ENCODE assay signal across 10 cellular contexts in genomic region chr6:108175592-108176279, GRCh38. TPM values are rescaled to one million over a fixed set of nuclear protein-coding genes. Genes with fewer than 3 reads are reported as not detected.
DNase-seq lines count a peak whose midpoint lies in the region; ATAC-seq and TF ChIP-seq lines count a peak whose summit lies in the region.
"Had no signal": no experiment of that assay in that cellular context is flagged by ENCODE, and none has a peak within 500 bp of the region (broad histone marks: within the 10 kb centered on the region; RNA-seq: fewer than 3 reads in every experiment).

No MANE protein-coding gene starts in this region.

- TF ChIP-seq EP300 in upper lobe of left lung (IDR thresholded peaks at IDR 0.05) = no peak

- no peaks in the 10 kb centered on the region for H3K36me3 ChIP-seq in cardiac muscle cell
- H3K36me3 ChIP-seq in liver (ENCODE audit: control insufficient read depth in 4 of 4, insufficient read depth in 3 of 4, low read depth in 1 of 4, low read length in 3 of 4) = no peaks in the 10 kb centered on the region
- H3K36me3 ChIP-seq in upper lobe of left lung = no peaks in the 10 kb centered on the region

- TF ChIP-seq CTCF in cardiac muscle cell (IDR thresholded peaks at IDR 0.05; ENCODE audit: low read depth, low read length) (no peak), liver (IDR thresholded peaks at IDR 0.05; ENCODE audit: low read depth, low read length, missing input control) (peak; percentile 25), upper lobe of left lung (IDR thresholded peaks at IDR 0.05) (peak in 5 of 6 experiments; percentile 14 to 46 (median 27))

- no peak overlapping the region for H3K27ac ChIP-seq in cardiac muscle cell
- H3K27ac ChIP-seq in liver (ENCODE audit: low read depth in 1 of 2, low read length in 2 of 2) = no peak overlapping the region
- no peak overlapping the region for H3K27ac ChIP-seq in upper lobe of left lung

- H3K4me1 ChIP-seq in cardiac muscle cell (ENCODE audit: low read depth) (no peaks in the 10 kb centered on the region), liver (ENCODE audit: control insufficient read depth in 4 of 4, insufficient read depth in 4 of 4, low read length in 3 of 4) (peaks cover 5 to 17% (median 13%) of the 10 kb centered on the region in 4 donors), upper lobe of left lung (peaks cover 11 to 24% (median 18%) of the 10 kb centered on the region in 4 donors)

- DNase-seq in cardiac muscle cell (ENCODE audit: low read depth in 1 of 2, low spot score in 1 of 2) (no peak), Right ventricle myocardium inferior (ENCODE audit: missing footprints) (no peak), upper lobe of left lung (peak; percentile 49 to 83), NCI-H2171 treated with DMSO at 0.1 percent for 48 hours (lab: John Stamatoyannopoulos, UW) (no peak)
- DNase-seq in activated naive CD4-positive, alpha-beta T cell treated with anti-CD3 and anti-CD28 coated beads, Interleukin-2, amount 50 U/mL, for 72 hours (ENCODE audit: low spot score in 2 of 2) = peak in 1 of 2 donors; percentile 16

- intact Hi-C loops in Right ventricle myocardium inferior (cut with DNase I) = no loop called here

- 4% methylated on average over 38 of the region's 38 CpGs for WGBS in liver
- 2 to 4% methylated on average over 14 to 36 of the region's 38 CpGs for WGBS in upper lobe of left lung, 2 donors

- TF ChIP-seq POLR2A in upper lobe of left lung (IDR thresholded peaks at IDR 0.05) = no peak

- H3K9me3 ChIP-seq in cardiac muscle cell (ENCODE audit: low read depth) (no peaks in the 10 kb centered on the region), liver (ENCODE audit: control insufficient read depth in 4 of 4, low read length in 3 of 4) (peaks cover 0 to 4% (median 0%) of the 10 kb centered on the region in 4 donors), upper lobe of left lung (no peaks in the 10 kb centered on the region)

- TF ChIP-seq RAD21 in liver (IDR thresholded peaks at IDR 0.05) = peak; percentile 52 to 56

- H3K36me3 Mint-ChIP-seq in activated naive CD4-positive, alpha-beta T cell treated with anti-CD3 and anti-CD28 coated beads, Interleukin-2, amount 50 U/mL, for 72 hours = peaks cover 6 to 17% of the 10 kb centered on the region in 2 donors

- H3K9ac ChIP-seq in liver (ENCODE audit: low read depth in 1 of 2, low read length in 2 of 2) = no peak overlapping the region

- no peaks in the 10 kb centered on the region for H3K9me3 Mint-ChIP-seq in activated naive CD4-positive, alpha-beta T cell treated with anti-CD3 and anti-CD28 coated beads, Interleukin-2, amount 50 U/mL, for 72 hours

- H3K27me3 ChIP-seq in cardiac muscle cell (peaks cover 100% of the 10 kb centered on the region), liver (ENCODE audit: control insufficient read depth in 4 of 4, insufficient read depth in 4 of 4, low read length in 3 of 4) (peaks cover 0 to 32% (median 6%) of the 10 kb centered on the region in 4 donors), upper lobe of left lung (peaks cover 0 to 53% (median 31%) of the 10 kb centered on the region in 4 donors)

- no peak for ATAC-seq in Right ventricle myocardium inferior
- ATAC-seq in activated naive CD4-positive, alpha-beta T cell treated with anti-CD3 and anti-CD28 coated beads, Interleukin-2, amount 50 U/mL, for 72 hours = peak; percentile 37 to 63
- peak; percentile 37 to 72 for ATAC-seq in upper lobe of left lung (ENCODE audit: low FRiP score in 2 of 2)
- ATAC-seq in HG02973 (IDR thresholded peaks at IDR 0.05; ENCODE audit: unreplicated experiment) = no peak
- ATAC-seq in HG03571 (IDR thresholded peaks at IDR 0.05; ENCODE audit: unreplicated experiment) = no peak

- H3K27ac Mint-ChIP-seq in activated naive CD4-positive, alpha-beta T cell treated with anti-CD3 and anti-CD28 coated beads, Interleukin-2, amount 50 U/mL, for 72 hours = no peak overlapping the region

- H3K4me3 ChIP-seq in cardiac muscle cell (peak overlapping the region; percentile 11), liver (ENCODE audit: low read depth in 1 of 3, low read length in 3 of 3) (peak overlapping the region in 2 of 3 donors; percentile 1 to 32), upper lobe of left lung (peak overlapping the region in 3 of 4 donors; percentile 21 to 42 (median 37))

TF ChIP-seq in liver, 16 proteins besides CTCF, POLR2A, EP300 and RAD21:
- TF ChIP-seq TAF1 (conservative IDR thresholded peaks at IDR 0.05) = no peak
- no peak for TF ChIP-seq RXRA (IDR thresholded peaks at IDR 0.05)
- TF ChIP-seq NR2F2 (IDR thresholded peaks at IDR 0.05) = no peak
- no peak for TF ChIP-seq FOXA1 (IDR thresholded peaks at IDR 0.05)
- no peak for TF ChIP-seq ZBTB33 (IDR thresholded peaks at IDR 0.05)
- no peak for TF ChIP-seq SP1 (IDR thresholded peaks at IDR 0.05)
- no peak for TF ChIP-seq ATF3 (IDR thresholded peaks at IDR 0.05)
- no peak for TF ChIP-seq GABPA (IDR thresholded peaks at IDR 0.05 in 1 of 2, conservative IDR thresholded peaks at IDR 0.05 in 1 of 2)
- TF ChIP-seq EGR1 (IDR thresholded peaks at IDR 0.05; ENCODE audit: low read depth in 2 of 2) = no peak
- TF ChIP-seq HNF4A (conservative IDR thresholded peaks at IDR 0.05) = no peak
- no peak for TF ChIP-seq YY1 (IDR thresholded peaks at IDR 0.05)
- no peak for TF ChIP-seq JUND (IDR thresholded peaks at IDR 0.05)
- no peak for TF ChIP-seq MAX (IDR thresholded peaks at IDR 0.05)
- no peak for TF ChIP-seq FOXA2 (IDR thresholded peaks at IDR 0.05)
- TF ChIP-seq HNF4G (IDR thresholded peaks at IDR 0.05) = no peak
- TF ChIP-seq REST (IDR thresholded peaks at IDR 0.05) = no peak

RNA-seq across cellular contexts. Expression of gene NR2E1, which starts 9.9 kb away (rescaled TPM):
- total RNA-seq in cardiac muscle cell (not detected in 2 replicates), Right ventricle myocardium inferior (not detected), liver (not detected), upper lobe of left lung (not detected)
- polyA plus RNA-seq in cardiac muscle cell (not detected in 2 replicates), liver (not detected)
- not detected for total RNA-seq in activated naive CD4-positive, alpha-beta T cell treated with anti-CD3 and anti-CD28 coated beads, Interleukin-2, amount 50 U/mL, for 72 hours
- total RNA-seq: dermis microvascular lymphatic vessel endothelial cell, RPMI7951 had no signal

Comparison
In these comparisons a context has a peak if more than half of its experiments do, and no peak if none do; other contexts are left out.
1. DNase-seq: peak in upper lobe of left lung (2 of 2); none in cardiac muscle cell (0 of 2), Right ventricle myocardium inferior (single experiment) and NCI-H2171 treated with DMSO at 0.1 percent for 48 hours (single experiment).
2. ATAC-seq: peak in activated naive CD4-positive, alpha-beta T cell treated with anti-CD3 and anti-CD28 coated beads, Interleukin-2, amount 50 U/mL, for 72 hours (2 of 2) and upper lobe of left lung (2 of 2); none in Right ventricle myocardium inferior (single experiment), HG02973 (single experiment) and HG03571 (single experiment).
3. Peak in every context shown above with its lines, with median percentiles within 50 percentile points of each other: H3K4me3 ChIP-seq.